Comparison of ENCODE assay signal across 19 cellular contexts in the genomic region with DNA sequence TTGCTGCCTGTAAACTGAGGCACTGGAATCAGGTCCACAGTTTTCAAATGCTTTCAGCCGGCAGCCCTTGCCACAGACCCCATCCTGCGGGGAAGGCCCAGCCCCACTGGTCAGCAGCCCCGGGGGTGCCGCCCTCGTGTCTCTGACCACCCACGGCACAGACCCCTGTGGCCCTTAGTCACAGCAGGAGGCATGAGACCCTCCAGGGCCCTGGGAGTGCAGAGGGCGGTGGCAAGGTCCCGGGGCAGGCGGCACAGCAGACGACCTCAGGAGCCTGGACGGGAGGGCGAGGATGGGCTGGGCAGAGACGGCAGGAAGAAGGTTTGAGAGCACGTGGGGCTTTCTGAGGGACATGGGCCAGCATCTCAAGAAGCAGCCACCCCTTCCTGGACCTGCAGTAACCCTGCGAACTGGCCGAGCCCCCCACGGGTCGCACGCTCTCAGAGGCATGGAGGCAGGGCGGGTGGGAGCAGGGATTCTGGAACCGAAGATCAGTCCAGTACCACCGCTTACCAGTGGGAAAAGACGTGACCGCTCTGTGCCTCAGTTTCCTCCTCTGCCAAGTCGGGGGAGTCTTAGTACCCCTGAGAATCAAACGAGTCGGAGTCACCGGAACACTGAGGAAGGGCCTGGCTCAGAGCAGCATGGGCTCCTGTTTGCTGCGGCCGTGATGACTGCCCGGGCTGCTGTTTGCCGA.
DNase-seq lines count a peak whose midpoint lies in the region; ATAC-seq, FAIRE-seq and TF ChIP-seq lines count a peak whose summit lies in the region.
"Had no signal": no experiment of that assay in that cellular context is flagged by ENCODE, and none has a peak within 500 bp of the region (broad histone marks: within the 10 kb centered on the region; RNA-seq: fewer than 3 reads in every experiment).

No MANE protein-coding gene starts in this region.

- no peaks in the 10 kb centered on the region for H3K79me2 ChIP-seq in astrocyte (ENCODE audit: insufficient read depth, low read length)

- H4K8ac ChIP-seq in neuronal stem cell (ENCODE audit: low read depth, low read length), result no peak overlapping the region

- H3K4me2 ChIP-seq in astrocyte (ENCODE audit: low read length), result peak overlapping the region; percentile 87
- no peak overlapping the region for H3K4me2 ChIP-seq in neuronal stem cell (ENCODE audit: insufficient read depth, low read length, poor library complexity, severe bottlenecking)
- H3K4me2 ChIP-seq: A549 had no signal

- H3K9me3 Mint-ChIP-seq in astrocyte (ENCODE audit: unreplicated experiment), result peaks cover 1% of the 10 kb centered on the region

- peak overlapping the region; percentile 46 for H2AK5ac ChIP-seq in neuronal stem cell (ENCODE audit: low read depth, low read length)

- FAIRE-seq in astrocyte (lab: Jason Lieb, UNC) (no peak), urothelium cell line (lab: Jason Lieb, UNC) (peak; percentile 17)
- FAIRE-seq: A549 had no signal

- H2AFZ ChIP-seq in astrocyte (ENCODE audit: low read depth, low read length) (peak overlapping the region; percentile 45), neuronal stem cell (ENCODE audit: low read length) (no peak overlapping the region)

- no peak overlapping the region for H2BK120ac ChIP-seq in neuronal stem cell (ENCODE audit: low read depth, low read length)

- no peaks in the 10 kb centered on the region for H4K20me1 ChIP-seq in astrocyte (ENCODE audit: insufficient read depth, low read length)

- H3K4me3 ChIP-seq in left ventricle myocardium inferior (no peak overlapping the region), astrocyte (ENCODE audit: insufficient read depth, low read depth, low read length) (peak overlapping the region; percentile 53), neuronal stem cell (ENCODE audit: low read length in 2 of 2) (no peak overlapping the region)
- H3K4me3 ChIP-seq: A549 had no signal

- peak overlapping the region; percentile 75 for H2BK5ac ChIP-seq in neuronal stem cell (ENCODE audit: low read length)

- H3K4me1 ChIP-seq in left ventricle myocardium inferior, result no peaks in the 10 kb centered on the region
- peaks cover 24% of the 10 kb centered on the region for H3K4me1 ChIP-seq in astrocyte (ENCODE audit: insufficient read depth, low read length)
- peaks cover 0 to 1% of the 10 kb centered on the region in 2 donors for H3K4me1 ChIP-seq in neuronal stem cell (ENCODE audit: control insufficient read depth in 2 of 2, insufficient read depth in 1 of 2, low read depth in 1 of 2, low read length in 2 of 2)
- H3K4me1 ChIP-seq: A549, BE2C had no signal

- peaks cover 2% of the 10 kb centered on the region for H3K36me3 Mint-ChIP-seq in astrocyte (ENCODE audit: low read depth, unreplicated experiment)
- H3K36me3 Mint-ChIP-seq: CD4-positive, CD25-positive, alpha-beta regulatory T cell; IgD-negative memory B cell had no signal

- peaks cover 6% of the 10 kb centered on the region for H3K4me1 Mint-ChIP-seq in astrocyte (ENCODE audit: low read depth, unreplicated experiment)
- H3K4me1 Mint-ChIP-seq: CD4-positive, CD25-positive, alpha-beta regulatory T cell had no signal

- peak overlapping the region; percentile 80 for H3K23ac ChIP-seq in neuronal stem cell (ENCODE audit: low read depth, low read length, poor library complexity)

- DNase-seq in left ventricle myocardium superior (peak; percentile 14), left ventricle myocardium inferior (no peak), astrocyte (ENCODE audit: low read depth) (no peak), neuronal stem cell (ENCODE audit: low spot score) (no peak), urothelium cell line (ENCODE audit: low spot score) (no peak), NCI-H1417 treated with DMSO at 0.1 percent for 48 hours (lab: John Stamatoyannopoulos, UW) (no peak), NCI-H526 (lab: John Stamatoyannopoulos, UW) (no peak)
- DNase-seq: BE2C; CD4-positive, CD25-positive, alpha-beta regulatory T cell; DMS 273 treated with DMSO at 0.1 percent for 48 hours; HCEC 1CT; MV-4-11; NCI-H1105 treated with DMSO at 0.1 percent for 48 hours; NCI-H1694 treated with DMSO at 0.1 percent for 48 hours; NCI-H446 treated with DMSO at 0.1 percent for 48 hours had no signal

- no peak for TF ChIP-seq CTCF in left ventricle myocardium inferior (IDR thresholded peaks at IDR 0.05; ENCODE audit: borderline replicate concordance)
- TF ChIP-seq CTCF in astrocyte (IDR thresholded peaks at IDR 0.05; ENCODE audit: insufficient read depth, low read depth, low read length), result no peak

- H3K27me3 Mint-ChIP-seq in astrocyte (ENCODE audit: low read depth, unreplicated experiment), result peaks cover 10% of the 10 kb centered on the region
- H3K27me3 Mint-ChIP-seq: CD4-positive, CD25-positive, alpha-beta regulatory T cell; IgD-negative memory B cell had no signal

- H3K27ac Mint-ChIP-seq in astrocyte (ENCODE audit: unreplicated experiment), result peak overlapping the region; percentile 71
- H3K27ac Mint-ChIP-seq: CD4-positive, CD25-positive, alpha-beta regulatory T cell; IgD-negative memory B cell had no signal

- WGBS in neuronal stem cell (ENCODE audit: extremely low coverage in 2 of 2, insufficient read length in 2 of 2, insufficient replicate concordance in 1 of 2), 2 donors, result no CpG with 5 or more reads among the region's 32 CpGs

- no peak overlapping the region for H3K4ac ChIP-seq in neuronal stem cell (ENCODE audit: low read length)

- peaks cover 7% of the 10 kb centered on the region for H3K79me1 ChIP-seq in neuronal stem cell (ENCODE audit: low read depth, low read length)

- H3K18ac ChIP-seq in neuronal stem cell (ENCODE audit: low read length), result peak overlapping the region; percentile 57

- H3K27ac ChIP-seq in left ventricle myocardium inferior (replicated peaks), result no peak overlapping the region
- peak overlapping the region; percentile 85 for H3K27ac ChIP-seq in astrocyte (ENCODE audit: low read depth, low read length)
- H3K27ac ChIP-seq in neuronal stem cell (replicated peaks; ENCODE audit: low read length), result no peak overlapping the region

- no peak overlapping the region for H4K91ac ChIP-seq in neuronal stem cell (ENCODE audit: low read depth, low read length, poor library complexity)

- peak overlapping the region; percentile 89 for H3K14ac ChIP-seq in neuronal stem cell (ENCODE audit: low read length)

- ATAC-seq in left ventricle myocardium superior, result no peak
- ATAC-seq in HG02759 (IDR thresholded peaks at IDR 0.05; ENCODE audit: unreplicated experiment), result no peak
- ATAC-seq: SK-N-SH treated with all-trans-retinoic acid at 6 μM for 48 hours had no signal

- H3K27me3 ChIP-seq in left ventricle myocardium inferior (ENCODE audit: low read depth), result peaks cover 40% of the 10 kb centered on the region
- no peaks in the 10 kb centered on the region for H3K27me3 ChIP-seq in astrocyte (ENCODE audit: insufficient read depth, low read length)
- H3K27me3 ChIP-seq in neuronal stem cell (ENCODE audit: control insufficient read depth in 3 of 3, insufficient read depth in 3 of 3, low read depth in 1 of 3, low read length in 3 of 3), result peaks cover 0 to 2% (median 0%) of the 10 kb centered on the region in 3 experiments
- H3K27me3 ChIP-seq: BE2C had no signal

- no peak overlapping the region for H2BK15ac ChIP-seq in neuronal stem cell (ENCODE audit: low read length)

- intact Hi-C loops in left ventricle myocardium superior (cut with micrococcal nuclease) (no loop called here), left ventricle myocardium inferior (cut with micrococcal nuclease) (no loop called here)

- peak overlapping the region; percentile 76 for H3K9ac ChIP-seq in astrocyte (ENCODE audit: low read length)
- H3K9ac ChIP-seq in neuronal stem cell (ENCODE audit: low read depth, low read length, poor library complexity), result no peak overlapping the region

- H3K36me3 ChIP-seq in left ventricle myocardium inferior (no peaks in the 10 kb centered on the region), astrocyte (ENCODE audit: insufficient read depth, low read length) (no peaks in the 10 kb centered on the region), neuronal stem cell (replicated peaks in 1 of 2; ENCODE audit: control insufficient read depth in 2 of 2, insufficient read depth in 2 of 2, low read length in 2 of 2) (peaks cover 4 to 8% of the 10 kb centered on the region in 2 donors)
- H3K36me3 ChIP-seq: BE2C had no signal

- H2BK12ac ChIP-seq in neuronal stem cell (ENCODE audit: low read length), result peak overlapping the region; percentile 22

- no peak overlapping the region for H3K4me3 Mint-ChIP-seq in astrocyte (ENCODE audit: unreplicated experiment)
- H3K4me3 Mint-ChIP-seq: CD4-positive, CD25-positive, alpha-beta regulatory T cell; IgD-negative memory B cell had no signal

- peaks cover 9% of the 10 kb centered on the region for H3K9me3 ChIP-seq in left ventricle myocardium inferior (replicated peaks)
- peaks cover 7% of the 10 kb centered on the region for H3K9me3 ChIP-seq in astrocyte (ENCODE audit: insufficient read depth, low read depth, low read length)
- H3K9me3 ChIP-seq in neuronal stem cell (replicated peaks in 1 of 2; ENCODE audit: control insufficient read depth in 2 of 2, insufficient read depth in 1 of 2, low read depth in 1 of 2, low read length in 2 of 2), result peaks cover 0 to 6% of the 10 kb centered on the region in 2 donors
- H3K9me3 ChIP-seq: A549, BE2C had no signal
